In genomic region chr1:202642619-202643291, GRCh38 we compare ENCODE assay signal across 10 cellular contexts.
DNase-seq lines count a peak whose midpoint lies in the region; ATAC-seq lines count a peak whose summit lies in the region.
"Had no signal": no experiment of that assay in that cellular context is flagged by ENCODE, and none has a peak within 500 bp of the region (broad histone marks: within the 10 kb centered on the region; RNA-seq: fewer than 3 reads in every experiment).

No MANE protein-coding gene starts in this region.

- no peaks in the 10 kb centered on the region for H3K36me3 Mint-ChIP-seq in activated naive CD8-positive, alpha-beta T cell treated with anti-CD3 and anti-CD28 coated beads for 36 hours
- H3K36me3 Mint-ChIP-seq in stimulated activated memory B cell treated with anti-CD40 and anti-IgM and Interleukin-4, amounts not matched to agents 10 μg/mL and 1 μg/mL and 100 μg/mL, for 72 hours: no peaks in the 10 kb centered on the region

- DNase-seq in DMS53 (lab: John Stamatoyannopoulos, UW): peak; percentile 55
- DNase-seq in DMS53 treated with DMSO at 0.1 percent for 48 hours (lab: John Stamatoyannopoulos, UW; ENCODE audit: unreplicated experiment): no peak
- no peak for DNase-seq in activated naive CD8-positive, alpha-beta T cell treated with anti-CD3 and anti-CD28 coated beads for 36 hours
- no peak for DNase-seq in left lobe of liver (ENCODE audit: low spot score)
- DNase-seq in posterior vena cava (ENCODE audit: low spot score): no peak
- DNase-seq in NCI-H1694 treated with DMSO at 0.1 percent for 48 hours (lab: John Stamatoyannopoulos, UW): no peak
- DNase-seq: 8988T, PC-9 had no signal

- no peak overlapping the region for H3K27ac Mint-ChIP-seq in activated naive CD8-positive, alpha-beta T cell treated with anti-CD3 and anti-CD28 coated beads for 36 hours
- H3K27ac Mint-ChIP-seq in stimulated activated memory B cell treated with anti-CD40 and anti-IgM and Interleukin-4, amounts not matched to agents 10 μg/mL and 1 μg/mL and 100 μg/mL, for 72 hours: no peak overlapping the region

- H3K27me3 Mint-ChIP-seq in activated naive CD8-positive, alpha-beta T cell treated with anti-CD3 and anti-CD28 coated beads for 36 hours: peaks cover 91% of the 10 kb centered on the region
- peaks cover 97% of the 10 kb centered on the region for H3K27me3 Mint-ChIP-seq in stimulated activated memory B cell treated with anti-CD40 and anti-IgM and Interleukin-4, amounts not matched to agents 10 μg/mL and 1 μg/mL and 100 μg/mL, for 72 hours

- peaks cover 14% of the 10 kb centered on the region for H3K4me1 Mint-ChIP-seq in activated naive CD8-positive, alpha-beta T cell treated with anti-CD3 and anti-CD28 coated beads for 36 hours
- H3K4me1 Mint-ChIP-seq in stimulated activated memory B cell treated with anti-CD40 and anti-IgM and Interleukin-4, amounts not matched to agents 10 μg/mL and 1 μg/mL and 100 μg/mL, for 72 hours: peaks cover 30% of the 10 kb centered on the region

- no peaks in the 10 kb centered on the region for H3K9me3 Mint-ChIP-seq in activated naive CD8-positive, alpha-beta T cell treated with anti-CD3 and anti-CD28 coated beads for 36 hours
- H3K9me3 Mint-ChIP-seq in stimulated activated memory B cell treated with anti-CD40 and anti-IgM and Interleukin-4, amounts not matched to agents 10 μg/mL and 1 μg/mL and 100 μg/mL, for 72 hours: no peaks in the 10 kb centered on the region

- ATAC-seq in left lobe of liver: peak; percentile 36
- ATAC-seq in stimulated activated memory B cell treated with anti-CD40 and anti-IgM and Interleukin-4, amounts not matched to agents 10 μg/mL and 1 μg/mL and 100 μg/mL, for 72 hours: peak; percentile 10
- no peak for ATAC-seq in HG03095 (IDR thresholded peaks at IDR 0.05; ENCODE audit: unreplicated experiment)

- intact Hi-C loops in posterior vena cava (cut with DNase I): no loop called here

- H3K4me3 Mint-ChIP-seq in activated naive CD8-positive, alpha-beta T cell treated with anti-CD3 and anti-CD28 coated beads for 36 hours: peak overlapping the region; percentile 38
- H3K4me3 Mint-ChIP-seq in stimulated activated memory B cell treated with anti-CD40 and anti-IgM and Interleukin-4, amounts not matched to agents 10 μg/mL and 1 μg/mL and 100 μg/mL, for 72 hours: peak overlapping the region; percentile 71
